ENCODE assay signal across 15 cellular contexts in genomic region chr5:160363122-160363521, GRCh38. TPM values are rescaled to one million over a fixed set of nuclear protein-coding genes. Genes with fewer than 3 reads are reported as not detected.
DNase-seq lines count a peak whose midpoint lies in the region; ATAC-seq and TF ChIP-seq lines count a peak whose summit lies in the region.
"Had no signal": no experiment of that assay in that cellular context is flagged by ENCODE, and none has a peak within 500 bp of the region (broad histone marks: within the 10 kb centered on the region; RNA-seq: fewer than 3 reads in every experiment).

No MANE protein-coding gene starts in this region.

- no peak overlapping the region for H3K4me3 ChIP-seq in gastrocnemius medialis

- intact Hi-C loops in gastrocnemius medialis (cut with DNase I; ENCODE audit: low total_unique reads): no loop called here

- peaks cover 15% of the 10 kb centered on the region in 2 donors for H3K4me1 ChIP-seq in gastrocnemius medialis

- H3K27ac ChIP-seq in gastrocnemius medialis: peak overlapping the region; percentile 32 to 70 (median 52)

- in situ Hi-C loops in gastrocnemius medialis (cut with MboI; ENCODE audit: low sequenced_read_pairs in 4 of 4): no loop called here

- TF ChIP-seq CTCF in gastrocnemius medialis (IDR thresholded peaks at IDR 0.05 in 4 of 5, conservative IDR thresholded peaks at IDR 0.05 in 1 of 5): no peak

- H3K36me3 ChIP-seq in gastrocnemius medialis: no peaks in the 10 kb centered on the region

- ATAC-seq in gastrocnemius medialis (peak in 1 of 2 donors; percentile 53), HG02981 (IDR thresholded peaks at IDR 0.05; ENCODE audit: unreplicated experiment) (no peak), HG03342 (IDR thresholded peaks at IDR 0.05; ENCODE audit: unreplicated experiment) (no peak), GM19397 (IDR thresholded peaks at IDR 0.05; ENCODE audit: unreplicated experiment) (no peak)
- ATAC-seq: naive thymus-derived CD4-positive, alpha-beta T cell; stimulated activated memory B cell treated with anti-CD40 and anti-IgM and Interleukin-4, amounts not matched to agents 10 μg/mL and 1 μg/mL and 100 μg/mL, for 72 hours; WTC11 had no signal

- no peaks in the 10 kb centered on the region for H3K9me3 ChIP-seq in gastrocnemius medialis

- peak; percentile 10 for DNase-seq in EH (ENCODE audit: low read depth)
- peak; percentile 24 for DNase-seq in dedifferentiated amniotic fluid mesenchymal stem cell (ENCODE audit: extremely low spot score)
- DNase-seq in left kidney (ENCODE audit: low read depth, low spot score): peak; percentile 28
- DNase-seq in gastrocnemius medialis: no peak
- no peak for DNase-seq in NCI-H2107 treated with DMSO at 0.1 percent for 48 hours (lab: John Stamatoyannopoulos, UW; ENCODE audit: unreplicated experiment)
- DNase-seq: activated gamma-delta T cell; GDM1; kidney; naive thymus-derived CD4-positive, alpha-beta T cell; NCI-H446 had no signal

- no peaks in the 10 kb centered on the region for H3K27me3 ChIP-seq in gastrocnemius medialis

- no peak for TF ChIP-seq POLR2A in gastrocnemius medialis (IDR thresholded peaks at IDR 0.05)

RNA-seq across cellular contexts. Expression of gene C1QTNF2, which starts 7.3 kb away (rescaled TPM):
- total RNA-seq in gastrocnemius medialis: under 1 TPM in 2 of 4 donors, not detected in 2; 0.09 to 0.65 TPM
- total RNA-seq: naive thymus-derived CD4-positive, alpha-beta T cell had no signal

RNA-seq across cellular contexts. Expression of gene FAM200C, which starts 36.7 kb away (rescaled TPM):
- total RNA-seq in gastrocnemius medialis: 1 to 10 TPM in 1 of 4 donors, under 1 TPM in 3; 0.51 to 1.1 (median 0.86) TPM

RNA-seq across cellular contexts. Expression of gene CCNJL, which starts 50.8 kb away (rescaled TPM):
- under 1 TPM in 2 of 4 donors, not detected in 2; 0.15 to 0.18 TPM for total RNA-seq in gastrocnemius medialis

RNA-seq across cellular contexts. Expression of gene SLU7, which starts 55.8 kb away (rescaled TPM):
- 100 to 1,000 TPM in 1 of 4 donors, 10 to 100 TPM in 3; 61.4 to 103 (median 87.2) TPM for total RNA-seq in gastrocnemius medialis

RNA-seq across cellular contexts. Expression of gene PTTG1, which starts 58.5 kb away (rescaled TPM):
- 10 to 100 TPM in 2 of 4 donors, 1 to 10 TPM in 2; 1.1 to 18.1 (median 11.4) TPM for total RNA-seq in gastrocnemius medialis

Comparison
In these comparisons a context has a peak if more than half of its experiments do, and no peak if none do; other contexts are left out.
1. DNase-seq: peak in EH (single experiment), dedifferentiated amniotic fluid mesenchymal stem cell (single experiment) and left kidney (single experiment); none in gastrocnemius medialis (0 of 2) and NCI-H2107 treated with DMSO at 0.1 percent for 48 hours (single experiment).